Comparison of ENCODE assay signal across 14 cellular contexts in genomic region chr12:52692253-52692652, GRCh38. TPM values are rescaled to one million over a fixed set of nuclear protein-coding genes. Genes with fewer than 3 reads are reported as not detected.
DNase-seq lines count a peak whose midpoint lies in the region; ATAC-seq and TF ChIP-seq lines count a peak whose summit lies in the region.
"Had no signal": no experiment of that assay in that cellular context is flagged by ENCODE, and none has a peak within 500 bp of the region (broad histone marks: within the 10 kb centered on the region; RNA-seq: fewer than 3 reads in every experiment).

No MANE protein-coding gene starts in this region.

- DNase-seq in SHP77 (lab: John Stamatoyannopoulos, UW) = peak; percentile 6 to 12
- DNase-seq in SHP77 treated with DMSO at 0.1 percent for 48 hours (lab: John Stamatoyannopoulos, UW) = no peak
- peak; percentile 8 for DNase-seq in dermis blood vessel endothelial cell
- DNase-seq in progenitor cell of endocrine pancreas (ENCODE audit: low spot score, unreplicated experiment) = peak; percentile 24
- no peak for DNase-seq in left lung
- no peak for DNase-seq in osteoblast (ENCODE audit: insufficient read length, low spot score, missing footprints)
- no peak for DNase-seq in activated CD4-positive, alpha-beta T cell treated with anti-CD3 and anti-CD28 coated beads, Interleukin-2, amount 50 U/mL, for 48 hours
- DNase-seq: activated CD4-positive, alpha-beta T cell treated with anti-CD3 and anti-CD28 coated beads for 36 hours; activated T-cell treated with anti-CD3 and anti-CD28 coated beads, Interleukin-2, amount 50 U/mL, for 72 hours; NCI-H1436 treated with DMSO at 0.1 percent for 48 hours; posterior cingulate gyrus had no signal

- H3K4me3 ChIP-seq in OCI-LY1 (ENCODE audit: low read depth, low read length, poor library complexity, severe bottlenecking) (no peak overlapping the region), left lung (no peak overlapping the region), osteoblast (ENCODE audit: insufficient read depth, low read length) (no peak overlapping the region)

- H3K79me2 ChIP-seq in OCI-LY1 (ENCODE audit: insufficient read depth, low read length) (no peaks in the 10 kb centered on the region), osteoblast (ENCODE audit: insufficient read depth, low read length) (no peaks in the 10 kb centered on the region)

- no peaks in the 10 kb centered on the region for H3K36me3 ChIP-seq in OCI-LY1 (ENCODE audit: insufficient read depth, low read length)
- H3K36me3 ChIP-seq in left lung = no peaks in the 10 kb centered on the region
- H3K36me3 ChIP-seq in osteoblast (ENCODE audit: insufficient read depth, low read length) = no peaks in the 10 kb centered on the region

- no peak overlapping the region for H3K9ac ChIP-seq in OCI-LY1 (ENCODE audit: low read length)

- no peaks in the 10 kb centered on the region for H3K9me3 Mint-ChIP-seq in progenitor cell of endocrine pancreas (ENCODE audit: low read depth)
- H3K9me3 Mint-ChIP-seq: activated T-cell treated with anti-CD3 and anti-CD28 coated beads, Interleukin-2, amount 50 U/mL, for 72 hours had no signal

- H3K4me1 ChIP-seq in OCI-LY1 (ENCODE audit: insufficient read depth, low read length, severe bottlenecking) = no peaks in the 10 kb centered on the region
- H3K4me1 ChIP-seq in left lung = peaks cover 5 to 8% of the 10 kb centered on the region in 2 donors
- H3K4me1 ChIP-seq in osteoblast (ENCODE audit: insufficient read depth, low read length) = no peaks in the 10 kb centered on the region

- H3K36me3 Mint-ChIP-seq in progenitor cell of endocrine pancreas (ENCODE audit: insufficient read depth) = no peaks in the 10 kb centered on the region

- no peak overlapping the region for H3K27ac Mint-ChIP-seq in progenitor cell of endocrine pancreas
- H3K27ac Mint-ChIP-seq: activated CD4-positive, alpha-beta T cell treated with anti-CD3 and anti-CD28 coated beads for 36 hours; activated T-cell treated with anti-CD3 and anti-CD28 coated beads, Interleukin-2, amount 50 U/mL, for 72 hours had no signal

- no peaks in the 10 kb centered on the region for H3K9me3 ChIP-seq in OCI-LY1 (ENCODE audit: low read length)
- no peaks in the 10 kb centered on the region for H3K9me3 ChIP-seq in left lung
- H3K9me3 ChIP-seq in osteoblast (ENCODE audit: low read depth, low read length) = no peaks in the 10 kb centered on the region

- H3K4me1 Mint-ChIP-seq in progenitor cell of endocrine pancreas (ENCODE audit: low read depth) = peaks cover 6% of the 10 kb centered on the region

- no peak overlapping the region for H3K4me3 Mint-ChIP-seq in progenitor cell of endocrine pancreas (ENCODE audit: low read depth)

- no peaks in the 10 kb centered on the region for H3K9me2 ChIP-seq in OCI-LY1 (ENCODE audit: low read depth, low read length)

- intact Hi-C loops in left lung (cut with DNase I) = no loop called here

- no peak for ATAC-seq in left lung
- ATAC-seq: activated CD4-positive, alpha-beta T cell treated with anti-CD3 and anti-CD28 coated beads for 36 hours; activated T-cell treated with anti-CD3 and anti-CD28 coated beads, Interleukin-2, amount 50 U/mL, for 72 hours had no signal

- H4K20me1 ChIP-seq in OCI-LY1 (ENCODE audit: insufficient read depth, low read length) = no peaks in the 10 kb centered on the region
- H4K20me1 ChIP-seq in osteoblast (ENCODE audit: insufficient read depth, low read length) = no peaks in the 10 kb centered on the region

- H3K27me3 Mint-ChIP-seq in progenitor cell of endocrine pancreas = peaks cover 78% of the 10 kb centered on the region
- H3K27me3 Mint-ChIP-seq: activated CD4-positive, alpha-beta T cell treated with anti-CD3 and anti-CD28 coated beads for 36 hours had no signal

- TF ChIP-seq CTCF in OCI-LY1 (IDR thresholded peaks at IDR 0.05; ENCODE audit: low read length) = peak; percentile 28; the same call in 1 of the 2 replicates
- peak; percentile 49 for TF ChIP-seq CTCF in progenitor cell of endocrine pancreas (IDR thresholded peaks at IDR 0.05; ENCODE audit: unreplicated experiment)
- TF ChIP-seq CTCF in left lung (IDR thresholded peaks at IDR 0.05) = no peak
- no peak for TF ChIP-seq CTCF in osteoblast (IDR thresholded peaks at IDR 0.05; ENCODE audit: extremely low read depth, low read depth, low read length)

- H2AFZ ChIP-seq in OCI-LY1 (ENCODE audit: low read length) = no peak overlapping the region
- no peak overlapping the region for H2AFZ ChIP-seq in osteoblast (ENCODE audit: low read length)

- H3F3A ChIP-seq in OCI-LY1 (ENCODE audit: insufficient read depth, low read length) = no peaks in the 10 kb centered on the region

- H3K27me3 ChIP-seq in OCI-LY1 (ENCODE audit: insufficient read depth, low read length) (no peaks in the 10 kb centered on the region), left lung (peaks cover 20 to 90% of the 10 kb centered on the region in 2 donors), osteoblast (ENCODE audit: insufficient read depth, low read length) (peaks cover 55% of the 10 kb centered on the region)

- no peak overlapping the region for H3K27ac ChIP-seq in OCI-LY1 (ENCODE audit: low read depth, low read length, poor library complexity, severe bottlenecking)
- no peak overlapping the region for H3K27ac ChIP-seq in left lung
- no peak overlapping the region for H3K27ac ChIP-seq in osteoblast (ENCODE audit: low read depth, low read length)

- H3K4me2 ChIP-seq in OCI-LY1 (ENCODE audit: low read length) = no peak overlapping the region
- no peak overlapping the region for H3K4me2 ChIP-seq in osteoblast (ENCODE audit: insufficient read depth, low read length)

RNA-seq across cellular contexts. Expression of gene KRT77, which starts 11.1 kb away (rescaled TPM):
- total RNA-seq in dermis blood vessel endothelial cell = not detected in 2 replicates
- total RNA-seq in progenitor cell of endocrine pancreas = not detected in 2 replicates
- not detected for total RNA-seq in left lung
- total RNA-seq in osteoblast = not detected in 2 replicates
- total RNA-seq: activated CD4-positive, alpha-beta T cell treated with anti-CD3 and anti-CD28 coated beads for 36 hours; activated T-cell treated with anti-CD3 and anti-CD28 coated beads, Interleukin-2, amount 50 U/mL, for 72 hours; dermis microvascular lymphatic vessel endothelial cell; fibroblast of villous mesenchyme had no signal

RNA-seq across cellular contexts. Expression of gene KRT1, which starts 12.0 kb away (rescaled TPM):
- not detected in 2 replicates for total RNA-seq in dermis blood vessel endothelial cell
- not detected in 2 replicates for total RNA-seq in progenitor cell of endocrine pancreas
- under 1 TPM in 1 of 2 donors, not detected in 1; 0.64 TPM for total RNA-seq in left lung
- not detected in 2 replicates for total RNA-seq in osteoblast
- total RNA-seq: activated CD4-positive, alpha-beta T cell treated with anti-CD3 and anti-CD28 coated beads for 36 hours; activated T-cell treated with anti-CD3 and anti-CD28 coated beads, Interleukin-2, amount 50 U/mL, for 72 hours; dermis microvascular lymphatic vessel endothelial cell; fibroblast of villous mesenchyme had no signal

RNA-seq across cellular contexts. Expression of gene KRT2, which starts 40.2 kb away (rescaled TPM):
- total RNA-seq in dermis blood vessel endothelial cell = not detected in 2 replicates
- not detected in 2 replicates for total RNA-seq in progenitor cell of endocrine pancreas
- not detected for total RNA-seq in left lung
- not detected in 2 replicates for total RNA-seq in osteoblast
- total RNA-seq: activated CD4-positive, alpha-beta T cell treated with anti-CD3 and anti-CD28 coated beads for 36 hours; activated T-cell treated with anti-CD3 and anti-CD28 coated beads, Interleukin-2, amount 50 U/mL, for 72 hours; dermis microvascular lymphatic vessel endothelial cell; fibroblast of villous mesenchyme had no signal

Comparison
In these comparisons a context has a peak if more than half of its experiments do, and no peak if none do; other contexts are left out.
1. DNase-seq: peak in SHP77 (2 of 2), dermis blood vessel endothelial cell (single experiment) and progenitor cell of endocrine pancreas (single experiment); none in SHP77 treated with DMSO at 0.1 percent for 48 hours (single experiment), left lung (0 of 2), osteoblast (single experiment) and activated CD4-positive, alpha-beta T cell treated with anti-CD3 and anti-CD28 coated beads, Interleukin-2, amount 50 U/mL, for 48 hours (0 of 2).
2. CTCF ChIP-seq: peak in OCI-LY1 (single experiment) and progenitor cell of endocrine pancreas (single experiment); none in left lung (0 of 2) and osteoblast (single experiment).